Comparison of ENCODE assay signal across 8 cellular contexts in the genomic region with DNA sequence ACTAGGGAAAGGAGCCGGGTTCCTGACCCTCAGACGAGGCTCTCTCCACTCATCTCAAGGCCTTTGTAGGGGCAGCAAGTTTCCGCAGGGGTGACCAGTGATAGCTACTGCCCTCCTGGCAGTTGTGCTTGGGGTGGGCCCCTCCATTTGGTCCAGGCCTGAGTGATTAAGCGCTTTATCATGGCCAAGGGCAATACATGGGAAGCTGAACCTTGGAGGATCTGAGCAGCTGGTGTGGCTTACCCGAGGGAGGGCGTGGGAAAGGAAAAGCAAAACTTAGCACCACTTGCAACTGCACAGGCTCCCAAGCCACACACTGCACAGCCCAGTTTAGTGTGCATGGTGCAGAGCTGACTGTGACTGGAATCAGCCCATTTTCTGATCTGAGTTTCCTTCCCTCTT. TPM values are rescaled to one million over a fixed set of nuclear protein-coding genes. Genes with fewer than 3 reads are reported as not detected.
DNase-seq lines count a peak whose midpoint lies in the region; ATAC-seq and TF ChIP-seq lines count a peak whose summit lies in the region.

No MANE protein-coding gene starts in this region.

- peaks cover 36% of the 10 kb centered on the region for H3K4me1 ChIP-seq in osteoblast (ENCODE audit: insufficient read depth, low read length)

- peak; percentile 90 for DNase-seq in osteoblast (ENCODE audit: insufficient read length, low spot score, missing footprints)
- no peak for DNase-seq in stimulated activated CD4-positive, alpha-beta T cell treated with anti-CD3 and anti-CD28 coated beads, Interleukin-4, amount 100 ng/mL, for 1 hour
- DNase-seq in SIG-M5 treated with dmso at 0.1 percent for 504 hours (lab: John Stamatoyannopoulos, UW; ENCODE audit: unreplicated experiment): no peak

- H3K27ac ChIP-seq in osteoblast (ENCODE audit: low read depth, low read length): peak overlapping the region; percentile 51

- H4K20me1 ChIP-seq in osteoblast (ENCODE audit: insufficient read depth, low read length): peaks cover 19% of the 10 kb centered on the region

- H3K36me3 ChIP-seq in osteoblast (ENCODE audit: insufficient read depth, low read length): peaks cover 10% of the 10 kb centered on the region

- ATAC-seq in GM18867 (IDR thresholded peaks at IDR 0.05; ENCODE audit: unreplicated experiment): peak; percentile 29
- ATAC-seq in HG02870 (IDR thresholded peaks at IDR 0.05; ENCODE audit: unreplicated experiment): peak; percentile 34
- no peak for ATAC-seq in GM19397 (IDR thresholded peaks at IDR 0.05; ENCODE audit: unreplicated experiment)
- no peak for ATAC-seq in HG02623 (IDR thresholded peaks at IDR 0.05; ENCODE audit: unreplicated experiment)

- TF ChIP-seq POLR2A in Raji (IDR thresholded peaks at IDR 0.05; ENCODE audit: insufficient read depth, low read depth, low read length): peak; percentile 30; the same call in 1 of the 2 replicates

- H3K4me3 ChIP-seq in osteoblast (ENCODE audit: insufficient read depth, low read length): no peak overlapping the region

- H3K4me2 ChIP-seq in osteoblast (ENCODE audit: insufficient read depth, low read length): no peak overlapping the region

- TF ChIP-seq CTCF in osteoblast (IDR thresholded peaks at IDR 0.05; ENCODE audit: extremely low read depth, low read depth, low read length): no peak

- H2AFZ ChIP-seq in osteoblast (ENCODE audit: low read length): no peak overlapping the region

- no peaks in the 10 kb centered on the region for H3K9me3 ChIP-seq in osteoblast (ENCODE audit: low read depth, low read length)

- peaks cover 89% of the 10 kb centered on the region for H3K79me2 ChIP-seq in osteoblast (ENCODE audit: insufficient read depth, low read length)

- no peaks in the 10 kb centered on the region for H3K27me3 ChIP-seq in osteoblast (ENCODE audit: insufficient read depth, low read length)

RNA-seq across cellular contexts. Expression of gene GADD45A, which starts 47.8 kb away (rescaled TPM):
- 48.0 and 48.9 TPM in 2 replicates for total RNA-seq in osteoblast

Comparison
In these comparisons a context has a peak if more than half of its experiments do, and no peak if none do; other contexts are left out.
1. ATAC-seq: peak in GM18867 (single experiment) and HG02870 (single experiment); none in GM19397 (single experiment) and HG02623 (single experiment).